ENCODE assay signal across 8 cellular contexts in the genomic region with DNA sequence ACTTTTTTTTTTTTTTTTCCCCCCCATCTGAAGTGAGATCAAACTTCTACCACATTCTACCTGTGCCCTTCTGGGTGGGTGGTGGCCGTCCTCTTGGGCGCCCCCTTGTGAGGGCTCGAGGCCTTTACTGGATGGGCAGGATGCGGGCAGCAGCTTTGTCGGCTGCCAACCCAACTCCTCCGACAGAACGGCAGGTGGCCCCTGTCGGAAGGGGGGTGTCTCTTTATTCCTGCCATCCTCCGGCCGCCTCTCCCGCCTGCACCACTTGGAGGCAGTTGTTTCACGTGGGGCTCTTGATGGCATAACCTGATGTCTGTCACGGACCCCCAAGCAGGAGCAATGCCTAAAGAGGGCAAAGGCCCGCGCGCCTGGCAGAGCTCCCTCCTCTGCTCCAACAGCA. TPM values are rescaled to one million over a fixed set of nuclear protein-coding genes. Genes with fewer than 3 reads are reported as not detected.
DNase-seq lines count a peak whose midpoint lies in the region; ATAC-seq lines count a peak whose summit lies in the region.

No MANE protein-coding gene starts in this region.

- H3K9me3 Mint-ChIP-seq in immature natural killer cell, result no peaks in the 10 kb centered on the region

- H3K4me1 Mint-ChIP-seq in immature natural killer cell, result peaks cover 35 to 59% of the 10 kb centered on the region in 2 donors

- peak overlapping the region in 1 of 6 donors; percentile 40 for H3K27ac Mint-ChIP-seq in immature natural killer cell

- DNase-seq in NCI-H510A treated with DMSO at 0.1 percent for 48 hours (lab: John Stamatoyannopoulos, UW) (peak; percentile 40), NCI-H510A (lab: John Stamatoyannopoulos, UW) (no peak), RPMI8226 (peak; percentile 42), immature natural killer cell (peak; percentile 42 to 49 (median 48))
- DNase-seq in activated naive CD4-positive, alpha-beta T cell treated with Interleukin-2 at 50 U/mL for 16 hours, result peak; percentile 66
- peak; percentile 19 to 67 (median 42) for DNase-seq in stimulated activated naive CD4-positive, alpha-beta T cell (lab: John Stamatoyannopoulos, UW)

- no peak overlapping the region for H3K4me3 Mint-ChIP-seq in immature natural killer cell

- ATAC-seq in HG02970 (IDR thresholded peaks at IDR 0.05; ENCODE audit: low FRiP score, unreplicated experiment), result no peak
- no peak for ATAC-seq in HG02840 (IDR thresholded peaks at IDR 0.05; ENCODE audit: low FRiP score, unreplicated experiment)

- peaks cover 13 to 31% (median 18%) of the 10 kb centered on the region in 3 donors for H3K27me3 Mint-ChIP-seq in immature natural killer cell (ENCODE audit: low read depth in 3 of 3)

- H3K36me3 Mint-ChIP-seq in immature natural killer cell, result peaks cover 0 to 10% (median 0%) of the 10 kb centered on the region in 3 donors

RNA-seq across cellular contexts. Expression of a gene that starts 31.0 kb away (rescaled TPM):
- polyA plus RNA-seq in immature natural killer cell, result under 1 TPM in 1 of 3 donors, not detected in 2; 0.11 TPM
